23 cellular contexts compared by ENCODE assay signal in genomic region chr14:81727243-81727642, GRCh38.
DNase-seq lines count a peak whose midpoint lies in the region; ATAC-seq, FAIRE-seq and TF ChIP-seq lines count a peak whose summit lies in the region.
"Had no signal": no experiment of that assay in that cellular context is flagged by ENCODE, and none has a peak within 500 bp of the region (broad histone marks: within the 10 kb centered on the region; RNA-seq: fewer than 3 reads in every experiment).

No MANE protein-coding gene starts in this region.

- H3K9me3 ChIP-seq in SJCRH30 (replicated peaks) (no peaks in the 10 kb centered on the region), thyroid gland (no peaks in the 10 kb centered on the region), left lung (no peaks in the 10 kb centered on the region)
- H3K9me3 ChIP-seq: left ventricle myocardium inferior, right atrium auricular region, transverse colon had no signal

- H3K4me3 ChIP-seq in SJCRH30 (no peak overlapping the region), thyroid gland (replicated peaks in 1 of 3) (no peak overlapping the region), left lung (no peak overlapping the region)
- H3K4me3 ChIP-seq: coronary artery, left ventricle myocardium inferior, right atrium auricular region, transverse colon had no signal

- H3K27ac ChIP-seq in SJCRH30 (no peak overlapping the region), thyroid gland (peak overlapping the region; percentile 31 to 82 (median 70)), left lung (no peak overlapping the region)
- H3K27ac ChIP-seq: coronary artery, left ventricle myocardium inferior, right atrium auricular region, transverse colon had no signal

- 3 to 13% methylated on average over 2 of the region's 2 CpGs for WGBS in thyroid gland, 2 donors

- TF ChIP-seq CTCF in thyroid gland (IDR thresholded peaks at IDR 0.05) (no peak), left lung (IDR thresholded peaks at IDR 0.05) (no peak)

- H3K4me1 ChIP-seq in SJCRH30 (no peaks in the 10 kb centered on the region; the same call in 1 of the 2 replicates), thyroid gland (peaks cover 16 to 39% of the 10 kb centered on the region in 2 donors), left lung (no peaks in the 10 kb centered on the region)
- H3K4me1 ChIP-seq: left ventricle myocardium inferior, right atrium auricular region, transverse colon had no signal

- ATAC-seq in GM21619 (IDR thresholded peaks at IDR 0.05; ENCODE audit: unreplicated experiment): no peak
- ATAC-seq in left lung: no peak
- ATAC-seq: T-helper 17 cell had no signal

- H3K36me3 ChIP-seq in SJCRH30 (no peaks in the 10 kb centered on the region), thyroid gland (no peaks in the 10 kb centered on the region), left lung (no peaks in the 10 kb centered on the region)
- H3K36me3 ChIP-seq: left ventricle myocardium inferior, right atrium auricular region, transverse colon had no signal

- H3K27me3 ChIP-seq in SJCRH30: no peaks in the 10 kb centered on the region
- no peaks in the 10 kb centered on the region for H3K27me3 ChIP-seq in thyroid gland
- H3K27me3 ChIP-seq in left lung: no peaks in the 10 kb centered on the region
- H3K27me3 ChIP-seq: right atrium auricular region, transverse colon had no signal

- FAIRE-seq in islet of Langerhans (lab: Jason Lieb, UNC): peak; percentile 17
- FAIRE-seq: HTR-8/SVneo had no signal

- DNase-seq in DMS153 (lab: John Stamatoyannopoulos, UW) (peak; percentile 21), DMS153 treated with DMSO at 0.1 percent for 48 hours (lab: John Stamatoyannopoulos, UW; ENCODE audit: unreplicated experiment) (no peak), SJCRH30 (peak; percentile 22 to 42), thyroid gland (peak; percentile 93 to 95), posterior cingulate gyrus (no peak), left lung (no peak)
- DNase-seq: 8988T; activated CD4-positive, CD25-positive, alpha-beta regulatory T cell treated with anti-CD3 and anti-CD28 coated beads, Interleukin-2, amount 50 U/mL, for 72 hours; activated naive CD8-positive, alpha-beta T cell treated with anti-CD3 and anti-CD28 coated beads, Interleukin-2, amount 10 ng/mL, durations not matched to agents 7 days and 5 days; activated T-cell treated with anti-CD3 and anti-CD28 coated beads for 4 hours; CD4-positive, alpha-beta T cell; left ventricle myocardium inferior; MM.1S; naive B cell; NCI-H526 treated with DMSO at 0.1 percent for 48 hours; stimulated activated CD4-positive, alpha-beta T cell treated with anti-CD3 and anti-CD28 coated beads, Interleukin-2, amount 100 ng/mL, for 48 hours; T-helper 17 cell; transverse colon had no signal

- intact Hi-C loops in thyroid gland (cut with DNase I) (no loop called here), posterior cingulate gyrus (cut with DNase I) (no loop called here), left lung (cut with DNase I) (no loop called here)

- no peak for TF ChIP-seq POLR2A in thyroid gland (IDR thresholded peaks at IDR 0.05)

Comparison
In these comparisons a context has a peak if more than half of its experiments do, and no peak if none do; other contexts are left out.
1. DNase-seq: peak in DMS153 (single experiment), SJCRH30 (2 of 2) and thyroid gland (2 of 2); none in DMS153 treated with DMSO at 0.1 percent for 48 hours (single experiment), posterior cingulate gyrus (0 of 10) and left lung (0 of 2).
2. H3K27ac ChIP-seq: peak in thyroid gland (3 of 3); none in SJCRH30 (single experiment) and left lung (0 of 2).